In genomic region chr1:181190362-181191035, GRCh38 we compare ENCODE assay signal across 8 cellular contexts.
A peak's percentile ranks its signal among the peaks of the same experiment; 100 is the strongest.
DNase-seq lines count a peak whose midpoint lies in the region; ATAC-seq and TF ChIP-seq lines count a peak whose summit lies in the region.

No MANE protein-coding gene starts in this region.

- H3K4me1 ChIP-seq in body of pancreas (peaks cover 12% of the 10 kb centered on the region), mesodermal cell (ENCODE audit: control insufficient read depth, insufficient read depth, low read length, poor library complexity, severe bottlenecking) (no peaks in the 10 kb centered on the region)

- H3K4me3 ChIP-seq in H7 (ENCODE audit: insufficient read depth, low read depth, low read length) (peak overlapping the region; percentile 34), body of pancreas (no peak overlapping the region), mesodermal cell (ENCODE audit: extremely low read depth, insufficient read depth, low read length, poor library complexity, severe bottlenecking) (peak overlapping the region; percentile 28)

- WGBS in body of pancreas, 2 donors = 34 to 37% methylated on average over 16 to 18 of the region's 18 CpGs
- WGBS in mesodermal cell (ENCODE audit: insufficient coverage in 2 of 2), 2 experiments = 76 to 87% methylated on average over 7 to 11 of the region's 18 CpGs

- TF ChIP-seq POLR2A in body of pancreas (IDR thresholded peaks at IDR 0.05) = no peak

- H3K27me3 ChIP-seq in H7 (ENCODE audit: control insufficient read depth, insufficient read depth, low read length) (peaks cover 9% of the 10 kb centered on the region), body of pancreas (peaks cover 0 to 4% of the 10 kb centered on the region in 2 donors)

- TF ChIP-seq CTCF in body of pancreas (IDR thresholded peaks at IDR 0.05) = peak in 1 of 7 experiments; percentile 9

- H3K27ac ChIP-seq in body of pancreas (no peak overlapping the region), mesodermal cell (ENCODE audit: low read depth, low read length, severe bottlenecking) (no peak overlapping the region)

- peak; percentile 31 for DNase-seq in COR-L47 (lab: John Stamatoyannopoulos, UW)
- peak; percentile 50 for DNase-seq in H7
- DNase-seq in body of pancreas = peak in 3 of 4 donors; percentile 7 to 22 (median 10)
- no peak for DNase-seq in AML-193 (lab: John Stamatoyannopoulos, UW)
- no peak for DNase-seq in activated effector memory CD4-positive, alpha-beta T cell treated with anti-CD3 and anti-CD28 coated beads, Interleukin-2, amount 50 U/mL, for 16 hours
- no peak for DNase-seq in medulla oblongata (ENCODE audit: extremely low spot score)
- no peak for DNase-seq in NCI-H1105 (lab: John Stamatoyannopoulos, UW)

- H3K9me3 ChIP-seq in body of pancreas (no peaks in the 10 kb centered on the region), mesodermal cell (ENCODE audit: control insufficient read depth, low read length) (no peaks in the 10 kb centered on the region)

- peak; percentile 23 for ATAC-seq in body of pancreas

- intact Hi-C loops in body of pancreas (cut with DNase I) = no loop called here

- H3K36me3 ChIP-seq in H7 (replicated peaks; ENCODE audit: control insufficient read depth, insufficient read depth, low read length) (no peaks in the 10 kb centered on the region), body of pancreas (replicated peaks in 1 of 2; ENCODE audit: insufficient read depth in 1 of 2, low read depth in 2 of 2) (no peaks in the 10 kb centered on the region), mesodermal cell (ENCODE audit: control insufficient read depth, insufficient read depth, low read length) (no peaks in the 10 kb centered on the region)

Comparison
In these comparisons a context has a peak if more than half of its experiments do, and no peak if none do; other contexts are left out.
1. DNase-seq: peak in COR-L47 (single experiment), H7 (single experiment) and body of pancreas (3 of 4); none in AML-193 (0 of 2), activated effector memory CD4-positive, alpha-beta T cell treated with anti-CD3 and anti-CD28 coated beads, Interleukin-2, amount 50 U/mL, for 16 hours (single experiment), medulla oblongata (single experiment) and NCI-H1105 (single experiment).
2. H3K4me3 ChIP-seq: peak in H7 (single experiment) and mesodermal cell (single experiment); none in body of pancreas (0 of 2).